Comparison of ENCODE assay signal across 2 cellular contexts in the genomic region with DNA sequence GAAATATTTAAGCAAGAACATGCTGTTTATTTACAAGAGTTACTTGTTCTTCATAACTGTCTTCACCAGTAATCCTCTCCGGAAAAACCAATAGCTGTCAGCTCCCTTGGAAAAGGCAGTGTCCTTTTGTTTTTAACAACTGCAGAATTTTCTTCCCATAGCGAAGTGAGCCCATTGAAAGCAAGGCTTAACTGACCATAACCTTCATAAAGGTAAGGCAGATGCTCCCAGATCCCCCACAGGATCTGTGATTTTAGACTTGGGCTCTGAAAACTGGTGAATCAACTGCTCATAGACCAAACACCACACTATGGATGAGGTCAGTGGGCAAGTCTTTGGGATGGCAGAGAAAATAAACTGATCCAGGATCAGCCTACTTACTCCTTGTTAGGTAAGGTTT.
TF ChIP-seq lines count a peak whose summit lies in the region.

No MANE protein-coding gene starts in this region.

TF ChIP-seq in liver, 16 proteins besides CTCF, POLR2A, EP300 and RAD21 (continued from another document):
- no peak for TF ChIP-seq ZBTB33 (IDR thresholded peaks at IDR 0.05)
- TF ChIP-seq FOXA1 (IDR thresholded peaks at IDR 0.05) = no peak
- no peak for TF ChIP-seq ATF3 (IDR thresholded peaks at IDR 0.05)
- no peak for TF ChIP-seq REST (IDR thresholded peaks at IDR 0.05)
- no peak for TF ChIP-seq JUND (IDR thresholded peaks at IDR 0.05)
- TF ChIP-seq HNF4G (IDR thresholded peaks at IDR 0.05) = no peak
- no peak for TF ChIP-seq YY1 (IDR thresholded peaks at IDR 0.05)
- TF ChIP-seq FOXA2 (IDR thresholded peaks at IDR 0.05) = no peak
- TF ChIP-seq GABPA (IDR thresholded peaks at IDR 0.05 in 1 of 2, conservative IDR thresholded peaks at IDR 0.05 in 1 of 2) = no peak
- no peak for TF ChIP-seq TAF1 (conservative IDR thresholded peaks at IDR 0.05)
- no peak for TF ChIP-seq MAX (IDR thresholded peaks at IDR 0.05)

TF ChIP-seq in HepG2, 621 proteins besides CTCF, POLR2A, EP300 and RAD21 (continued from another document):
- TF ChIP-seq ZNF512B (CRISPR knock-in tag; IDR thresholded peaks at IDR 0.05; ENCODE audit: borderline replicate concordance) (no peak), FOXK2 (IDR thresholded peaks at IDR 0.05) (no peak), ZFP36L1 (CRISPR knock-in tag; IDR thresholded peaks at IDR 0.05) (no peak), ATAD3A (CRISPR knock-in tag; IDR thresholded peaks at IDR 0.05) (no peak), ZFP36L2 (CRISPR knock-in tag; IDR thresholded peaks at IDR 0.05) (no peak), MATR3 (CRISPR knock-in tag; IDR thresholded peaks at IDR 0.05) (no peak), RBFOX2 (IDR thresholded peaks at IDR 0.05; ENCODE audit: low read depth, low read length) (no peak), MED8 (CRISPR knock-in tag; IDR thresholded peaks at IDR 0.05; ENCODE audit: insufficient replicate concordance) (no peak), ZNF660 (CRISPR knock-in tag; IDR thresholded peaks at IDR 0.05; ENCODE audit: borderline replicate concordance, low read depth) (no peak), ZNF709 (CRISPR knock-in tag; IDR thresholded peaks at IDR 0.05) (no peak)
- TF ChIP-seq, protein P1, sequence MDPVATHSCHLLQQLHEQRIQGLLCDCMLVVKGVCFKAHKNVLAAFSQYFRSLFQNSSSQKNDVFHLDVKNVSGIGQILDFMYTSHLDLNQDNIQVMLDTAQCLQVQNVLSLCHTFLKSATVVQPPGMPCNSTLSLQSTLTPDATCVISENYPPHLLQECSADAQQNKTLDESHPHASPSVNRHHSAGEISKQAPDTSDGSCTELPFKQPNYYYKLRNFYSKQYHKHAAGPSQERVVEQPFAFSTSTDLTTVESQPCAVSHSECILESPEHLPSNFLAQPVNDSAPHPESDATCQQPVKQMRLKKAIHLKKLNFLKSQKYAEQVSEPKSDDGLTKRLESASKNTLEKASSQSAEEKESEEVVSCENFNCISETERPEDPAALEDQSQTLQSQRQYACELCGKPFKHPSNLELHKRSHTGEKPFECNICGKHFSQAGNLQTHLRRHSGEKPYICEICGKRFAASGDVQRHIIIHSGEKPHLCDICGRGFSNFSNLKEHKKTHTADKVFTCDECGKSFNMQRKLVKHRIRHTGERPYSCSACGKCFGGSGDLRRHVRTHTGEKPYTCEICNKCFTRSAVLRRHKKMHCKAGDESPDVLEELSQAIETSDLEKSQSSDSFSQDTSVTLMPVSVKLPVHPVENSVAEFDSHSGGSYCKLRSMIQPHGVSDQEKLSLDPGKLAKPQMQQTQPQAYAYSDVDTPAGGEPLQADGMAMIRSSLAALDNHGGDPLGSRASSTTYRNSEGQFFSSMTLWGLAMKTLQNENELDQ (CRISPR knock-in tag; IDR thresholded peaks at IDR 0.05; ENCODE audit: borderline replicate concordance) = no peak
- TF ChIP-seq, protein P2, sequence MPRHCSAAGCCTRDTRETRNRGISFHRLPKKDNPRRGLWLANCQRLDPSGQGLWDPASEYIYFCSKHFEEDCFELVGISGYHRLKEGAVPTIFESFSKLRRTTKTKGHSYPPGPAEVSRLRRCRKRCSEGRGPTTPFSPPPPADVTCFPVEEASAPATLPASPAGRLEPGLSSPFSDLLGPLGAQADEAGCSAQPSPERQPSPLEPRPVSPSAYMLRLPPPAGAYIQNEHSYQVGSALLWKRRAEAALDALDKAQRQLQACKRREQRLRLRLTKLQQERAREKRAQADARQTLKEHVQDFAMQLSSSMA (CRISPR knock-in tag; IDR thresholded peaks at IDR 0.05) = no peak
